ENCODE assay signal across 18 cellular contexts in genomic region chr3:135860761-135861160, GRCh38.
"Had no signal": no experiment of that assay in that cellular context is flagged by ENCODE, and none has a peak within 500 bp of the region (broad histone marks: within the 10 kb centered on the region; RNA-seq: fewer than 3 reads in every experiment).

No MANE protein-coding gene starts in this region.

- H3K27me3 Mint-ChIP-seq: activated naive CD8-positive, alpha-beta T cell treated with anti-CD3 and anti-CD28 coated beads, Interleukin-2, amount 50 U/mL, for 24 hours; stimulated activated naive CD8-positive, alpha-beta T cell treated with anti-CD3 and anti-CD28 coated beads, Interleukin-15, amount 100 ng/mL, for 72 hours had no signal

- H3K9me3 Mint-ChIP-seq: activated naive CD4-positive, alpha-beta T cell treated with anti-CD3 and anti-CD28 coated beads for 36 hours; activated naive CD8-positive, alpha-beta T cell treated with anti-CD3 and anti-CD28 coated beads, Interleukin-2, amount 50 U/mL, for 24 hours; activated T-helper 2 cell treated with anti-CD3 and anti-CD28 coated beads, Interferon-gamma antibody, Interleukin-2, Interleukin-4, amounts not matched to agents 10 μg/mL and 5 μg/mL and 100 μg/mL, durations not matched to agents 14 hours and 24 hours and 36 hours; endodermal cell; mesothelial cell of epicardium; neural progenitor cell; stimulated activated naive CD8-positive, alpha-beta T cell treated with anti-CD3 and anti-CD28 coated beads, Interleukin-15, amount 100 ng/mL, for 72 hours had no signal

- H3K27ac ChIP-seq: ascending aorta, cardiac muscle cell, neural progenitor cell, sigmoid colon, upper lobe of right lung had no signal

- H3K4me1 Mint-ChIP-seq: activated naive CD8-positive, alpha-beta T cell treated with anti-CD3 and anti-CD28 coated beads, Interleukin-2, amount 50 U/mL, for 24 hours; endodermal cell; neural progenitor cell; stimulated activated naive CD8-positive, alpha-beta T cell treated with anti-CD3 and anti-CD28 coated beads, Interleukin-15, amount 100 ng/mL, for 72 hours had no signal

- ATAC-seq: activated naive CD8-positive, alpha-beta T cell treated with anti-CD3 and anti-CD28 coated beads, Interleukin-2, amount 50 U/mL, for 24 hours; stimulated activated naive CD8-positive, alpha-beta T cell treated with anti-CD3 and anti-CD28 coated beads, Interleukin-15, amount 100 ng/mL, for 72 hours; upper lobe of right lung had no signal

- H3K27ac Mint-ChIP-seq: activated naive CD4-positive, alpha-beta T cell treated with anti-CD3 and anti-CD28 coated beads for 36 hours; activated naive CD8-positive, alpha-beta T cell treated with anti-CD3 and anti-CD28 coated beads, Interleukin-2, amount 50 U/mL, for 24 hours; activated T-helper 2 cell treated with anti-CD3 and anti-CD28 coated beads, Interferon-gamma antibody, Interleukin-2, Interleukin-4, amounts not matched to agents 10 μg/mL and 5 μg/mL and 100 μg/mL, durations not matched to agents 14 hours and 24 hours and 36 hours; endodermal cell; mesothelial cell of epicardium; neural progenitor cell had no signal

- H3K4me1 ChIP-seq: ascending aorta, neural progenitor cell, sigmoid colon, upper lobe of right lung had no signal

- H3K36me3 ChIP-seq: ascending aorta, cardiac muscle cell, neural progenitor cell, sigmoid colon, upper lobe of right lung had no signal

- DNase-seq: activated CD4-positive, alpha-beta T cell treated with anti-CD3 and anti-CD28 coated beads for 1 hour; activated CD4-positive, alpha-beta T cell treated with anti-CD3 and anti-CD28 coated beads, Interleukin-2, amount 50 U/mL, for 4 hours; activated naive CD4-positive, alpha-beta T cell treated with anti-CD3 and anti-CD28 coated beads for 36 hours; activated naive CD8-positive, alpha-beta T cell treated with anti-CD3 and anti-CD28 coated beads, Interleukin-2, amount 50 U/mL, for 24 hours; activated T-cell treated with anti-CD3 and anti-CD28 coated beads, Interleukin-2, amount 50 U/mL, for 1 hour; endodermal cell; islet precursor cell; sigmoid colon; stimulated activated CD4-positive, alpha-beta T cell treated with anti-CD3 and anti-CD28 coated beads, Interleukin-1b, Interleukin-23, amount 100 ng/mL, for 48 hours; stimulated activated naive CD8-positive, alpha-beta T cell treated with anti-CD3 and anti-CD28 coated beads, Interleukin-15, amount 100 ng/mL, for 72 hours; T1000; upper lobe of right lung had no signal

- H3K36me3 Mint-ChIP-seq: mesothelial cell of epicardium, neural progenitor cell had no signal

- H3K9me3 ChIP-seq: ascending aorta, sigmoid colon, upper lobe of right lung had no signal

- H3K4me3 Mint-ChIP-seq: activated naive CD4-positive, alpha-beta T cell treated with anti-CD3 and anti-CD28 coated beads for 36 hours; activated naive CD8-positive, alpha-beta T cell treated with anti-CD3 and anti-CD28 coated beads, Interleukin-2, amount 50 U/mL, for 24 hours; endodermal cell; mesothelial cell of epicardium; neural progenitor cell; stimulated activated naive CD8-positive, alpha-beta T cell treated with anti-CD3 and anti-CD28 coated beads, Interleukin-15, amount 100 ng/mL, for 72 hours had no signal

- H3K27me3 ChIP-seq: ascending aorta, cardiac muscle cell, neural progenitor cell, sigmoid colon, upper lobe of right lung had no signal

- H3K4me3 ChIP-seq: ascending aorta, cardiac muscle cell, lung, neural progenitor cell, sigmoid colon, upper lobe of right lung had no signal
